8 cellular contexts compared by ENCODE assay signal in the genomic region with DNA sequence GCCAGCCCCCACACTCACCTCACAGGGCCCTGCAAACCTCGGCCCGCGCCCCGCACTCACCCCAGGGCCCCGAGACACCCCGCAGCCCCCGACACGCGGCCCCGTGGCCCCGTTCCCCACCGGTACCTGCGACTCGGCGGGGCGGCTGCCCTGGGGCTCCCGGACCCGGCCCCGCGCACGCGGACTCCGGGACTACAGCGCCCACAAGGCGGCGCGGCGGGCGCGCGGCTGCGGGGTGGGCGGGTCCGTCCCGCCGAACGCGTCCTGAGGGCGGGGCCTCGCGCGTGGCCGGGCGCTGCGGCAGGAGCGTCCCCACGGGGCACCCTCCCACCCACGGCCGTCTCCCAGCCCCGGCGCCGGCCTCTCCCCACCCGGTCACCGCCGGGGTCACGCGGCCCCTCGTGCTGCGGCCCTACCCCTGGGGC. TPM values are rescaled to one million over a fixed set of nuclear protein-coding genes. Genes with fewer than 3 reads are reported as not detected.
DNase-seq lines count a peak whose midpoint lies in the region; ATAC-seq, FAIRE-seq and TF ChIP-seq lines count a peak whose summit lies in the region.

A gene (minus strand): TSS at position 199 of the 425 bp plus-strand sequence. CDS start 4,481 bp downstream, outside the sequence.

- dilution Hi-C loops in keratinocyte (cut with MboI; ENCODE audit: extremely low pct_ligation_motif_present, low sequenced_read_pairs), result no loop called here

- peak within 1 kb of the TSS; percentile 71 for H3K9ac ChIP-seq in keratinocyte (ENCODE audit: control insufficient read depth, extremely low read depth, insufficient read depth, low read length)

- peaks cover 10% of the 10 kb centered on the region for H3K4me1 ChIP-seq in keratinocyte (ENCODE audit: control insufficient read depth, extremely low read depth, insufficient read depth, low read length)

- H3K27me3 ChIP-seq in keratinocyte (ENCODE audit: control insufficient read depth, extremely low read depth, insufficient read depth, low read length), result no peaks in the 10 kb centered on the region

- TF ChIP-seq CTCF in VCaP (conservative IDR thresholded peaks at IDR 0.05) (peak; percentile 64), keratinocyte (optimal IDR thresholded peaks at IDR 0.05 in 1 of 3, IDR thresholded peaks at IDR 0.05 in 1 of 3, conservative IDR thresholded peaks at IDR 0.05 in 1 of 3; ENCODE audit: extremely low read depth in 1 of 3, insufficient read depth in 2 of 3, low read length in 3 of 3) (peak in 2 of 3 experiments; percentile 21 to 30)

- H3K9me3 ChIP-seq in keratinocyte (ENCODE audit: control insufficient read depth, low read depth, low read length), result no peaks in the 10 kb centered on the region

- peaks cover 3% of the 10 kb centered on the region for H3K79me2 ChIP-seq in keratinocyte (ENCODE audit: control insufficient read depth, insufficient read depth, low read length)

- H3K36me3 ChIP-seq in keratinocyte (ENCODE audit: control insufficient read depth in 2 of 2, extremely low read depth in 1 of 2, insufficient read depth in 2 of 2, low read length in 2 of 2), result peaks cover 0 to 4% of the 10 kb centered on the region in 2 experiments

- DNase-seq in DMS53 (lab: John Stamatoyannopoulos, UW) (peak; percentile 82), M059J (ENCODE audit: low read depth) (peak; percentile 58), caudate nucleus (lab: John Stamatoyannopoulos, UW) (peak in 25 of 61 donors; percentile 21 to 85 (median 49)), keratinocyte (ENCODE audit: low read depth, low spot score) (no peak)
- DNase-seq in stimulated activated CD4-positive, alpha-beta T cell treated with anti-CD3 and anti-CD28 coated beads, Interleukin-15, amount 100 ng/mL, for 24 hours, result peak; percentile 86

- ATAC-seq in GM21528 (IDR thresholded peaks at IDR 0.05; ENCODE audit: low FRiP score, unreplicated experiment), result peak; percentile 55
- ATAC-seq in HG03457 (IDR thresholded peaks at IDR 0.05; ENCODE audit: unreplicated experiment), result no peak

- peak within 1 kb of the TSS; percentile 24 for H2AFZ ChIP-seq in keratinocyte (ENCODE audit: control insufficient read depth, low read length)

- no peaks in the 10 kb centered on the region for H3K9me1 ChIP-seq in keratinocyte (ENCODE audit: control insufficient read depth, extremely low read depth, insufficient read depth, low read length)

- H3K27ac ChIP-seq in VCaP, result peak within 1 kb of the TSS; percentile 90
- peak within 1 kb of the TSS; percentile 62 for H3K27ac ChIP-seq in caudate nucleus (ENCODE audit: low read depth, low read length)
- no peak within 1 kb of the TSS for H3K27ac ChIP-seq in keratinocyte (ENCODE audit: control insufficient read depth, insufficient read depth, low read length)

- H3K4me3 ChIP-seq in keratinocyte (ENCODE audit: control insufficient read depth in 2 of 3, extremely low read depth in 1 of 3, insufficient read depth in 2 of 3, low read depth in 1 of 3, low read length in 3 of 3), result peak within 1 kb of the TSS; percentile 47 to 66 (median 51)

- H3K4me2 ChIP-seq in keratinocyte (ENCODE audit: control insufficient read depth, extremely low read depth, insufficient read depth, low read depth, low read length), result peak within 1 kb of the TSS; percentile 80

- no peak for FAIRE-seq in keratinocyte (lab: Jason Lieb, UNC)

- H4K20me1 ChIP-seq in keratinocyte (ENCODE audit: control insufficient read depth, extremely low read depth, insufficient read depth, low read length), result no peaks in the 10 kb centered on the region

RNA-seq across cellular contexts. Expression of the gene that starts here (rescaled TPM):
- 10.1 and 16.7 TPM in 2 replicates for total RNA-seq in M059J (2014; rRNA removed; shearing (Covaris generic))
- 3.8 to 4.5 TPM (median 3.9 TPM) in 3 replicates for polyA plus RNA-seq in keratinocyte
- polyA plus RNA-seq in keratinocyte (2011; ENCODE audit: low read depth), result 0.42 TPM
- polyA plus RNA-seq in keratinocyte (2011; cell fraction: cytosol; rRNA removed), result 2.2 and 4.2 TPM in 2 replicates
- 6.5 and 12.5 TPM in 2 replicates for polyA plus RNA-seq in keratinocyte (2011; cell fraction: nucleus; rRNA removed)
- 2.9 and 12.5 TPM in 2 replicates for polyA plus RNA-seq in keratinocyte (2012; ENCODE audit: low replicate concordance)
- 4.9 to 10.3 TPM (median 9.8 TPM) in 3 replicates for polyA minus RNA-seq in keratinocyte
- 10.9 TPM for polyA minus RNA-seq in keratinocyte (2011; cell fraction: cytosol; rRNA and poly(A)+ RNA removed)
- polyA minus RNA-seq in keratinocyte (2011; cell fraction: nucleus; rRNA and poly(A)+ RNA removed), result 10.9 and 13.1 TPM in 2 replicates
